In the genomic region with DNA sequence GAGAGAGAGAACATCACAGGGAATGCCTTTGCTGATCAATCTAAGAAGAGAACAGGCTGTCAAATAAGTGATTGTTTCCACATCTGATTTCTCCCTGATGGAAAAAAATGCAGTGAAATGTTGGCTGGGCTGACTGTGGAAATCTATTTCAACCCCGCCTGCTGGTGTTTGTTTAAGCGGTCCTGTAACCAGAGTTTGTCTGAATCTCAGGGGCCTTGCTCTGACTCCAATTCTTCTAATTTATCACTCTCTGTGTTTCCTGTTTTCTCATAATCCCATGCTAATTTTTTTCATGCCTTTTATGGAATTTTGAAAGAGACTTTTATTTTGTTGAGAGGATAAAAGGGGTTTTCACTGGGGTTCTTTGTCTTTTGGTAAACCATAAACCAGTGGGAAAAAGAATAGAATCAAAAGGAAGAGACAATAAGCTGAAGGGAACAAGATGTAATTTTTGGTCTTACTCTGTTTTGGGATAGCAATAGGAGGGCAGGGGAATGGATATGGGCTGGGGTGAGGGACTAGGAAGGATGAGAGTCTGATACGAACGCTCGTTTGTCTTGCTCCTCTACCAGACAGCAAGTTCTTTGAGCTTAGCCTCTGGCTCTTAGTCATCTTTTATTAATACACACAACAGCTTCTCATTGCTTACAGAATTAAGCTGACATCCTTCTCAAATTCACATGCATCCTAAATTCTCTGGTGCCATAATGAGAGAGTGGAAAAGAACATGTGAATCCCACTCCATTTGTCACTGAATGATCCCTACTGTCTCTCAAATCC, we compare ENCODE assay signal across 2 cellular contexts.
TF ChIP-seq lines count a peak whose summit lies in the region.

No MANE protein-coding gene starts in this region.

TF ChIP-seq in liver, 16 proteins besides CTCF, POLR2A, EP300 and RAD21:
- TF ChIP-seq FOXA2 (IDR thresholded peaks at IDR 0.05) (no peak), FOXA1 (IDR thresholded peaks at IDR 0.05) (no peak), SP1 (IDR thresholded peaks at IDR 0.05) (no peak), GABPA (IDR thresholded peaks at IDR 0.05 in 1 of 2, conservative IDR thresholded peaks at IDR 0.05 in 1 of 2) (no peak), JUND (IDR thresholded peaks at IDR 0.05) (no peak), YY1 (IDR thresholded peaks at IDR 0.05) (no peak), NR2F2 (IDR thresholded peaks at IDR 0.05) (no peak), TAF1 (conservative IDR thresholded peaks at IDR 0.05) (no peak), EGR1 (IDR thresholded peaks at IDR 0.05; ENCODE audit: low read depth in 2 of 2) (no peak), HNF4G (IDR thresholded peaks at IDR 0.05) (no peak), HNF4A (conservative IDR thresholded peaks at IDR 0.05) (no peak)
- TF ChIP-seq, protein P1, sequence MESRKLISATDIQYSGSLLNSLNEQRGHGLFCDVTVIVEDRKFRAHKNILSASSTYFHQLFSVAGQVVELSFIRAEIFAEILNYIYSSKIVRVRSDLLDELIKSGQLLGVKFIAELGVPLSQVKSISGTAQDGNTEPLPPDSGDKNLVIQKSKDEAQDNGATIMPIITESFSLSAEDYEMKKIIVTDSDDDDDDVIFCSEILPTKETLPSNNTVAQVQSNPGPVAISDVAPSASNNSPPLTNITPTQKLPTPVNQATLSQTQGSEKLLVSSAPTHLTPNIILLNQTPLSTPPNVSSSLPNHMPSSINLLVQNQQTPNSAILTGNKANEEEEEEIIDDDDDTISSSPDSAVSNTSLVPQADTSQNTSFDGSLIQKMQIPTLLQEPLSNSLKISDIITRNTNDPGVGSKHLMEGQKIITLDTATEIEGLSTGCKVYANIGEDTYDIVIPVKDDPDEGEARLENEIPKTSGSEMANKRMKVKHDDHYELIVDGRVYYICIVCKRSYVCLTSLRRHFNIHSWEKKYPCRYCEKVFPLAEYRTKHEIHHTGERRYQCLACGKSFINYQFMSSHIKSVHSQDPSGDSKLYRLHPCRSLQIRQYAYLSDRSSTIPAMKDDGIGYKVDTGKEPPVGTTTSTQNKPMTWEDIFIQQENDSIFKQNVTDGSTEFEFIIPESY (IDR thresholded peaks at IDR 0.05) = no peak
- TF ChIP-seq, protein P2, sequence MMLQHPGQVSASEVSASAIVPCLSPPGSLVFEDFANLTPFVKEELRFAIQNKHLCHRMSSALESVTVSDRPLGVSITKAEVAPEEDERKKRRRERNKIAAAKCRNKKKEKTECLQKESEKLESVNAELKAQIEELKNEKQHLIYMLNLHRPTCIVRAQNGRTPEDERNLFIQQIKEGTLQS (IDR thresholded peaks at IDR 0.05) = no peak
- TF ChIP-seq, protein P3, sequence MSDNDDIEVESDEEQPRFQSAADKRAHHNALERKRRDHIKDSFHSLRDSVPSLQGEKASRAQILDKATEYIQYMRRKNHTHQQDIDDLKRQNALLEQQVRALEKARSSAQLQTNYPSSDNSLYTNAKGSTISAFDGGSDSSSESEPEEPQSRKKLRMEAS (IDR thresholded peaks at IDR 0.05) = no peak
TF ChIP-seq in liver: peak in this region for 0.

TF ChIP-seq in HepG2, 621 proteins besides CTCF, POLR2A, EP300 and RAD21:
- no peak for TF ChIP-seq KDM5A (IDR thresholded peaks at IDR 0.05; ENCODE audit: borderline replicate concordance, low read length)
- TF ChIP-seq, protein P4, sequence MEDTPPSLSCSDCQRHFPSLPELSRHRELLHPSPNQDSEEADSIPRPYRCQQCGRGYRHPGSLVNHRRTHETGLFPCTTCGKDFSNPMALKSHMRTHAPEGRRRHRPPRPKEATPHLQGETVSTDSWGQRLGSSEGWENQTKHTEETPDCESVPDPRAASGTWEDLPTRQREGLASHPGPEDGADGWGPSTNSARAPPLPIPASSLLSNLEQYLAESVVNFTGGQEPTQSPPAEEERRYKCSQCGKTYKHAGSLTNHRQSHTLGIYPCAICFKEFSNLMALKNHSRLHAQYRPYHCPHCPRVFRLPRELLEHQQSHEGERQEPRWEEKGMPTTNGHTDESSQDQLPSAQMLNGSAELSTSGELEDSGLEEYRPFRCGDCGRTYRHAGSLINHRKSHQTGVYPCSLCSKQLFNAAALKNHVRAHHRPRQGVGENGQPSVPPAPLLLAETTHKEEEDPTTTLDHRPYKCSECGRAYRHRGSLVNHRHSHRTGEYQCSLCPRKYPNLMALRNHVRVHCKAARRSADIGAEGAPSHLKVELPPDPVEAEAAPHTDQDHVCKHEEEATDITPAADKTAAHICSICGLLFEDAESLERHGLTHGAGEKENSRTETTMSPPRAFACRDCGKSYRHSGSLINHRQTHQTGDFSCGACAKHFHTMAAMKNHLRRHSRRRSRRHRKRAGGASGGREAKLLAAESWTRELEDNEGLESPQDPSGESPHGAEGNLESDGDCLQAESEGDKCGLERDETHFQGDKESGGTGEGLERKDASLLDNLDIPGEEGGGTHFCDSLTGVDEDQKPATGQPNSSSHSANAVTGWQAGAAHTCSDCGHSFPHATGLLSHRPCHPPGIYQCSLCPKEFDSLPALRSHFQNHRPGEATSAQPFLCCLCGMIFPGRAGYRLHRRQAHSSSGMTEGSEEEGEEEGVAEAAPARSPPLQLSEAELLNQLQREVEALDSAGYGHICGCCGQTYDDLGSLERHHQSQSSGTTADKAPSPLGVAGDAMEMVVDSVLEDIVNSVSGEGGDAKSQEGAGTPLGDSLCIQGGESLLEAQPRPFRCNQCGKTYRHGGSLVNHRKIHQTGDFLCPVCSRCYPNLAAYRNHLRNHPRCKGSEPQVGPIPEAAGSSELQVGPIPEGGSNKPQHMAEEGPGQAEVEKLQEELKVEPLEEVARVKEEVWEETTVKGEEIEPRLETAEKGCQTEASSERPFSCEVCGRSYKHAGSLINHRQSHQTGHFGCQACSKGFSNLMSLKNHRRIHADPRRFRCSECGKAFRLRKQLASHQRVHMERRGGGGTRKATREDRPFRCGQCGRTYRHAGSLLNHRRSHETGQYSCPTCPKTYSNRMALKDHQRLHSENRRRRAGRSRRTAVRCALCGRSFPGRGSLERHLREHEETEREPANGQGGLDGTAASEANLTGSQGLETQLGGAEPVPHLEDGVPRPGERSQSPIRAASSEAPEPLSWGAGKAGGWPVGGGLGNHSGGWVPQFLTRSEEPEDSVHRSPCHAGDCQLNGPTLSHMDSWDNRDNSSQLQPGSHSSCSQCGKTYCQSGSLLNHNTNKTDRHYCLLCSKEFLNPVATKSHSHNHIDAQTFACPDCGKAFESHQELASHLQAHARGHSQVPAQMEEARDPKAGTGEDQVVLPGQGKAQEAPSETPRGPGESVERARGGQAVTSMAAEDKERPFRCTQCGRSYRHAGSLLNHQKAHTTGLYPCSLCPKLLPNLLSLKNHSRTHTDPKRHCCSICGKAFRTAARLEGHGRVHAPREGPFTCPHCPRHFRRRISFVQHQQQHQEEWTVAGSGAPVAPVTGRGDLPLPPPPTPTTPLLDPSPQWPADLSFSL (CRISPR knock-in tag; IDR thresholded peaks at IDR 0.05) = no peak
- no peak for TF ChIP-seq HHEX (CRISPR knock-in tag; IDR thresholded peaks at IDR 0.05)
- no peak for TF ChIP-seq HOXA5 (CRISPR knock-in tag; IDR thresholded peaks at IDR 0.05)
- TF ChIP-seq KLF12 (CRISPR knock-in tag; IDR thresholded peaks at IDR 0.05; ENCODE audit: borderline replicate concordance) = no peak
- TF ChIP-seq, protein P5, sequence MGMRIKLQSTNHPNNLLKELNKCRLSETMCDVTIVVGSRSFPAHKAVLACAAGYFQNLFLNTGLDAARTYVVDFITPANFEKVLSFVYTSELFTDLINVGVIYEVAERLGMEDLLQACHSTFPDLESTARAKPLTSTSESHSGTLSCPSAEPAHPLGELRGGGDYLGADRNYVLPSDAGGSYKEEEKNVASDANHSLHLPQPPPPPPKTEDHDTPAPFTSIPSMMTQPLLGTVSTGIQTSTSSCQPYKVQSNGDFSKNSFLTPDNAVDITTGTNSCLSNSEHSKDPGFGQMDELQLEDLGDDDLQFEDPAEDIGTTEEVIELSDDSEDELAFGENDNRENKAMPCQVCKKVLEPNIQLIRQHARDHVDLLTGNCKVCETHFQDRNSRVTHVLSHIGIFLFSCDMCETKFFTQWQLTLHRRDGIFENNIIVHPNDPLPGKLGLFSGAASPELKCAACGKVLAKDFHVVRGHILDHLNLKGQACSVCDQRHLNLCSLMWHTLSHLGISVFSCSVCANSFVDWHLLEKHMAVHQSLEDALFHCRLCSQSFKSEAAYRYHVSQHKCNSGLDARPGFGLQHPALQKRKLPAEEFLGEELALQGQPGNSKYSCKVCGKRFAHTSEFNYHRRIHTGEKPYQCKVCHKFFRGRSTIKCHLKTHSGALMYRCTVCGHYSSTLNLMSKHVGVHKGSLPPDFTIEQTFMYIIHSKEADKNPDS (CRISPR knock-in tag; IDR thresholded peaks at IDR 0.05) = no peak
- TF ChIP-seq TOPORS (CRISPR knock-in tag; IDR thresholded peaks at IDR 0.05) = no peak
- TF ChIP-seq ZNF747 (CRISPR knock-in tag; IDR thresholded peaks at IDR 0.05; ENCODE audit: borderline replicate concordance) = no peak
- TF ChIP-seq RFX3 (CRISPR knock-in tag; IDR thresholded peaks at IDR 0.05) = no peak
- TF ChIP-seq ZNF556 (CRISPR knock-in tag; IDR thresholded peaks at IDR 0.05; ENCODE audit: borderline replicate concordance) = no peak
- no peak for TF ChIP-seq KLF13 (CRISPR knock-in tag; IDR thresholded peaks at IDR 0.05)
TF ChIP-seq in HepG2: peak in this region for 0.
